Comparison of ENCODE assay signal across 12 cellular contexts in genomic region chr7:1046722-1047679, GRCh38. TPM values are rescaled to one million over a fixed set of nuclear protein-coding genes. Genes with fewer than 3 reads are reported as not detected.
DNase-seq lines count a peak whose midpoint lies in the region; ATAC-seq lines count a peak whose summit lies in the region.
"Had no signal": no experiment of that assay in that cellular context is flagged by ENCODE, and none has a peak within 500 bp of the region (broad histone marks: within the 10 kb centered on the region; RNA-seq: fewer than 3 reads in every experiment).

No MANE protein-coding gene starts in this region.

- peak overlapping the region in 4 of 10 donors; percentile 17 to 56 (median 31) for H3K27ac Mint-ChIP-seq in naive thymus-derived CD8-positive, alpha-beta T cell

- no peaks in the 10 kb centered on the region for H3K36me3 Mint-ChIP-seq in naive thymus-derived CD8-positive, alpha-beta T cell

- no peaks in the 10 kb centered on the region for H3K9me3 Mint-ChIP-seq in naive thymus-derived CD8-positive, alpha-beta T cell

- peak; percentile 30 to 48 for ATAC-seq in naive thymus-derived CD8-positive, alpha-beta T cell
- ATAC-seq in HG03139 (IDR thresholded peaks at IDR 0.05; ENCODE audit: unreplicated experiment): no peak
- ATAC-seq: foreskin keratinocyte, psoas muscle had no signal

- POLR2A ChIA-PET in naive thymus-derived CD8-positive, alpha-beta T cell (lab: Charles Lee): interaction anchor here (0.8 to 5.4 kb wide), 7 partner anchors 13 to 114 kb away, joined by 3 to 35 read pairs (median 3); no protein-coding TSS in a partner anchor

- DNase-seq in NCI-H1417 (lab: John Stamatoyannopoulos, UW): peak in 2 of 3 experiments; percentile 17 to 34
- no peak for DNase-seq in NCI-H1417 treated with DMSO at 0.1 percent for 48 hours (lab: John Stamatoyannopoulos, UW)
- DNase-seq in NCI-H526 (lab: John Stamatoyannopoulos, UW): peak; percentile 57 to 67
- peak; percentile 44 for DNase-seq in activated effector memory CD4-positive, alpha-beta T cell treated with Interleukin-2 at 50 U/mL for 16 hours
- DNase-seq in naive thymus-derived CD8-positive, alpha-beta T cell: peak in 7 of 10 donors; percentile 34 to 69 (median 51)
- no peak for DNase-seq in putamen (ENCODE audit: low spot score)
- DNase-seq in NCI-H2196 (lab: John Stamatoyannopoulos, UW; ENCODE audit: unreplicated experiment): no peak
- DNase-seq: cerebellar nuclear complex, foreskin keratinocyte, NCI-H2171 had no signal

- H3K4me1 Mint-ChIP-seq in naive thymus-derived CD8-positive, alpha-beta T cell: peaks cover 19 to 71% (median 62%) of the 10 kb centered on the region in 4 donors

- peaks cover 0 to 5% (median 0%) of the 10 kb centered on the region in 5 donors for H3K27me3 Mint-ChIP-seq in naive thymus-derived CD8-positive, alpha-beta T cell

- H3K4me3 Mint-ChIP-seq in naive thymus-derived CD8-positive, alpha-beta T cell: peak overlapping the region; percentile 8 to 84 (median 36)

RNA-seq across cellular contexts. Expression of gene GPR146, which starts 2.7 kb away (rescaled TPM):
- 1 to 10 TPM; 7.0 to 9.5 TPM for total RNA-seq in naive thymus-derived CD8-positive, alpha-beta T cell
- polyA plus RNA-seq in naive thymus-derived CD8-positive, alpha-beta T cell: 1 to 10 TPM; 1.4 to 3.8 (median 2.5) TPM
- total RNA-seq: foreskin keratinocyte had no signal
- polyA plus RNA-seq: foreskin keratinocyte had no signal

RNA-seq across cellular contexts. Expression of gene GPER1, which starts 40.9 kb away (rescaled TPM):
- total RNA-seq in naive thymus-derived CD8-positive, alpha-beta T cell: under 1 TPM in 1 of 2 experiments, not detected in 1; 0.25 TPM
- polyA plus RNA-seq in naive thymus-derived CD8-positive, alpha-beta T cell: under 1 TPM in 1 of 3 donors, not detected in 2; 0.11 TPM

Comparison
In these comparisons a context has a peak if more than half of its experiments do, and no peak if none do; other contexts are left out.
1. DNase-seq: peak in NCI-H1417 (2 of 3), NCI-H526 (2 of 2), activated effector memory CD4-positive, alpha-beta T cell treated with Interleukin-2 at 50 U/mL for 16 hours (single experiment) and naive thymus-derived CD8-positive, alpha-beta T cell (7 of 10); none in NCI-H1417 treated with DMSO at 0.1 percent for 48 hours (single experiment), putamen (single experiment) and NCI-H2196 (single experiment).